8 cellular contexts compared by ENCODE assay signal in the genomic region with DNA sequence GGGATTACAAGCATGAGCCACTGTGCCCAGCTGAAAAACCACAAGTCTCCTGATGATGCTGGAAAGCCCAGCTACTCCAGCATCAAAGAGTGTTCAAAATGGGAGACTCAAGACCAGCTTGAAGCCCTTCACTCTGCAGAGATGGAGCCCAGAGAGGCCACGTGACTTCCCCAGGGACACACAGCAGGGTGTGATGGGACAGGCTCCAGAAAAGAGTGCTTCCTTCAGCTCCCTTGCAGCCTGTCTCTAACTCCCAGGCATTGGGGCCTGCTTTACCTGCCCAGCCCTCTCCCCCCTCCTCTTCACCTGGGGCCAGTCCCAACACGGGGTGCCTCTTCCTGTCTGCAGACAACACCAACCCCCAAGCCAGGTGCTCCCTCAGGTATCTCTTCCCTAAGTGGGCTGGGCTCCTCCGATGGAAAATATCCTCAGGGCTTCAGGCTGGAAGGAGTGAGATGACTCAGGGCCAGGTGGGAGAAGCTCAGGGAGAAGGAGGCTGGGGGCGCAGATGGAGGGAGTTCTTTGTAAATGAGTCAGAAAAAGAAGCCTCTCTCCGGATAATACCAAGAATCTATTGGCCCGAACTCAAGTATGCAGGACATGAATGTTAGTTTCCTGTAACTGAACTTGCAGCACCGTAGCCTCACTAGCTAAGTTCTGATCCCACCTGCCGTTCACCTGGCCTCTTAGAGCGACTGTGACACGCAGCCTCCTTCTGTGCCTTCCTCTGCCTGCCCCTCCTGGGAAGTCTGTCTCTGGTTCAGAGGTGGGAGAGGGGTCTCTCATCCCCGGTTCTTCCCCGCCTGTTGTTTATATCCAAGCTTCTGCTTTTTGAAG.
DNase-seq lines count a peak whose midpoint lies in the region; ATAC-seq, FAIRE-seq and TF ChIP-seq lines count a peak whose summit lies in the region.

No MANE protein-coding gene starts in this region.

- WGBS in pancreas, 2 donors: 51 to 54% methylated on average over 12 of the region's 12 CpGs
- WGBS in small intestine, 3 donors: 19 to 36% (median 30%) methylated on average over 12 of the region's 12 CpGs

- H3K27ac ChIP-seq in pancreas (no peak overlapping the region), small intestine (ENCODE audit: low read depth in 1 of 2, low read length in 1 of 2) (no peak overlapping the region)

- no peaks in the 10 kb centered on the region for H3K27me3 ChIP-seq in pancreas
- H3K27me3 ChIP-seq in small intestine (ENCODE audit: control insufficient read depth in 2 of 2, insufficient read depth in 2 of 2, low read length in 2 of 2): no peaks in the 10 kb centered on the region

- H3K36me3 ChIP-seq in pancreas (no peaks in the 10 kb centered on the region), small intestine (ENCODE audit: control insufficient read depth in 2 of 2, insufficient read depth in 2 of 2, low read length in 2 of 2) (no peaks in the 10 kb centered on the region)

- no peak overlapping the region for H3K4me3 ChIP-seq in epithelial cell of proximal tubule (ENCODE audit: low read depth, low read length)
- H3K4me3 ChIP-seq in pancreas: no peak overlapping the region
- H3K4me3 ChIP-seq in small intestine (ENCODE audit: low read depth in 1 of 2, low read length in 2 of 2): no peak overlapping the region

- intact Hi-C loops in pancreas (cut with DNase I): no loop called here

- no peaks in the 10 kb centered on the region for H3K9me3 ChIP-seq in pancreas
- no peaks in the 10 kb centered on the region for H3K9me3 ChIP-seq in small intestine (ENCODE audit: control insufficient read depth, low read depth)

- TF ChIP-seq CTCF in epithelial cell of proximal tubule (conservative IDR thresholded peaks at IDR 0.05; ENCODE audit: low read depth, low read length) (no peak), pancreas (IDR thresholded peaks at IDR 0.05) (no peak)

- no peaks in the 10 kb centered on the region for H3K4me1 ChIP-seq in pancreas
- no peaks in the 10 kb centered on the region for H3K4me1 ChIP-seq in small intestine (ENCODE audit: control insufficient read depth in 2 of 2, insufficient read depth in 1 of 2, low read depth in 1 of 2, low read length in 1 of 2)

- FAIRE-seq in pancreas (lab: Jason Lieb, UNC) (no peak), small intestine (lab: Jason Lieb, UNC) (no peak)

- DNase-seq in EL: peak; percentile 97
- peak; percentile 47 for DNase-seq in NCI-H69 (lab: John Stamatoyannopoulos, UW)
- peak; percentile 86 for DNase-seq in epithelial cell of proximal tubule (ENCODE audit: low read depth)
- DNase-seq in pancreas: peak in 1 of 6 donors; percentile 29
- no peak for DNase-seq in NCI-H1048 (lab: John Stamatoyannopoulos, UW)
- no peak for DNase-seq in small intestine
- no peak for DNase-seq in activated naive CD4-positive, alpha-beta T cell treated with anti-CD3 and anti-CD28 coated beads, Interleukin-2, amount 50 U/mL, for 16 hours

- ATAC-seq in pancreas: peak; percentile 43 to 75 (median 66)
- no peak for ATAC-seq in HG02642 (IDR thresholded peaks at IDR 0.05; ENCODE audit: poor library complexity, unreplicated experiment)

Comparison
In these comparisons a context has a peak if more than half of its experiments do, and no peak if none do; other contexts are left out.
1. DNase-seq: peak in EL (single experiment), NCI-H69 (single experiment) and epithelial cell of proximal tubule (single experiment); none in NCI-H1048 (single experiment), small intestine (single experiment) and activated naive CD4-positive, alpha-beta T cell treated with anti-CD3 and anti-CD28 coated beads, Interleukin-2, amount 50 U/mL, for 16 hours (single experiment).